Comparison of ENCODE assay signal across 19 cellular contexts in genomic region chr10:124263726-124264125, GRCh38.
"Had no signal": no experiment of that assay in that cellular context is flagged by ENCODE, and none has a peak within 500 bp of the region (broad histone marks: within the 10 kb centered on the region; RNA-seq: fewer than 3 reads in every experiment).

No MANE protein-coding gene starts in this region.

- H3K36me3 ChIP-seq: left ventricle myocardium inferior, pancreas, prostate gland, tibial nerve, vagina had no signal

- H3K9me3 ChIP-seq: mucosa of descending colon, pancreas, prostate gland, vagina had no signal

- H3K79me2 ChIP-seq: hepatocyte had no signal

- H3K27ac ChIP-seq: hepatocyte, left ventricle myocardium inferior, pancreas, prostate gland, skin epidermis, tibial nerve, vagina had no signal

- H3K27me3 ChIP-seq: hepatocyte, pancreas, tibial nerve, vagina had no signal

- ATAC-seq: mucosa of descending colon; naive thymus-derived CD4-positive, alpha-beta T cell; natural killer cell treated with Interleukin-12 subunit alpha and Interleukin-12 subunit beta and Interleukin-15 and Interleukin-18, amount 100 ng/mL, for 72 hours; pancreas; right cardiac atrium; stimulated activated effector memory CD8-positive, alpha-beta T cell treated with anti-CD3 and anti-CD28 coated beads, Interleukin-12 subunit alpha, Interleukin-12 subunit beta, amount 100 ng/mL, for 72 hours; stimulated activated naive CD8-positive, alpha-beta T cell treated with anti-CD3 and anti-CD28 coated beads, Interleukin-15, amount 100 ng/mL, for 72 hours had no signal

- H3K4me1 ChIP-seq: left ventricle myocardium inferior, pancreas, prostate gland, tibial nerve, vagina had no signal

- H3K4me3 ChIP-seq: hepatocyte, left ventricle myocardium inferior, mucosa of descending colon, pancreas, prostate gland, skin epidermis, tibial nerve, vagina had no signal

- H2AFZ ChIP-seq: hepatocyte had no signal

- H3K4me2 ChIP-seq: hepatocyte had no signal

- DNase-seq: islet precursor cell; left ventricle myocardium inferior; midbrain; mucosa of descending colon; naive thymus-derived CD4-positive, alpha-beta T cell; pancreas; retina; stimulated activated CD4-positive, alpha-beta T cell treated with anti-CD3 and anti-CD28 coated beads, Interleukin-4, amount 100 ng/mL, for 24 hours; stimulated activated naive CD4-positive, alpha-beta T cell; stimulated activated naive CD8-positive, alpha-beta T cell treated with anti-CD3 and anti-CD28 coated beads, Interleukin-15, amount 100 ng/mL, for 72 hours; substantia nigra had no signal
